ENCODE assay signal across 8 cellular contexts in the genomic region with DNA sequence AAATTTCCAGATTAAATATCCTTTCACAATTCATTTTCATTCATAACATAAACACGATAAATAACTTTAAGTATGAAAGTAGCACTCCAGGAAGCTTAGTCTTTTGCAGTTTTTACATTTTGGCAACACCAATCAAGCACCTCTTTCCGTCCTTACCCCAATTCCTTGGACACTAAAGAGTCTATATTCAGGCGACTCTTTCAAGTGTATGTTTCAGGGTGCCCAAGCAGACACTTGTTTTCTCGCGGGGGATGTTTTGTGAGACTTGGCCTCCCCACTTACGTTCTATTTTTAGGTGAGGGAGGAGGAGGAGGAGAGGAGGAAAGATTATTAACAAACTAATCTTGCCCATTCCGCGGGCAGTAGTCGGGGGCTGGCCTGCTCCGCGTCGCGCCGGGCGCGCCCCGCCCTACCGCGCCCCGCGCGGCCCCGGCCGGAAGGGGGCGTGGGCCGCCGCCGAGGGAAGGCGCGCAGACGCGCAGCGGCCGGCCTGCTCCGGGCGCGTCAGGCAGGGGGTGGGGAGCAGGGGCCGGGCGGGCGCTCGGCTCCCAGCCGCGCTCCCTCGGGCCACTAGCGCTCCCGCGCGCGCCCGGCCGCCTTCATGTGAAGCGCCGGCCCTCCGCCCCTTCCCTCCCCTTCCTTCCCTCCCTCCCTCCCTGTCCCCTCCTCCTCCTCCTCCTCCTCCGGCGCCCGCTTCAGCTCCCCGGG. TPM values are rescaled to one million over a fixed set of nuclear protein-coding genes. Genes with fewer than 3 reads are reported as not detected.
DNase-seq lines count a peak whose midpoint lies in the region; ATAC-seq and TF ChIP-seq lines count a peak whose summit lies in the region.

TSS of gene ITPRID2 (plus strand) at position 473 of the 708 bp plus-strand sequence. CDS start 337 bp downstream, outside the sequence.

- WGBS in heart right ventricle, 2 donors, result 1% methylated on average over 51 to 58 of the region's 58 CpGs

- peak; percentile 77 for DNase-seq in GM04504 (ENCODE audit: low read depth)
- peak; percentile 87 to 89 for DNase-seq in HAP-1 (ENCODE audit: low spot score in 2 of 2)
- DNase-seq in MG63, result peak; percentile 91
- peak; percentile 83 for DNase-seq in SW480 (ENCODE audit: low spot score)
- DNase-seq in adipocyte (ENCODE audit: low read depth), result peak; percentile 97
- DNase-seq in heart right ventricle, result peak; percentile 89 to 90
- peak; percentile 61 to 95 (median 70) for DNase-seq in posterior cingulate gyrus
- peak; percentile 95 for DNase-seq in upper lobe of right lung

- H3K27ac ChIP-seq in heart right ventricle (peak within 1 kb of the TSS; percentile 80 to 99 (median 98)), upper lobe of right lung (peak within 1 kb of the TSS; percentile 97)

- TF ChIP-seq CTCF in heart right ventricle (IDR thresholded peaks at IDR 0.05) (peak in 4 of 9 donors; percentile 7 to 40 (median 38)), upper lobe of right lung (IDR thresholded peaks at IDR 0.05) (no peak)

- H3K4me3 ChIP-seq in HAP-1 (peak within 1 kb of the TSS; percentile 67), MG63 (peak within 1 kb of the TSS; percentile 95), adipocyte (ENCODE audit: low read length) (peak within 1 kb of the TSS; percentile 100), heart right ventricle (peak within 1 kb of the TSS; percentile 51 to 92 (median 88)), upper lobe of right lung (peak within 1 kb of the TSS; percentile 77)

- peak within 1 kb of the TSS; percentile 99 for H3K9ac ChIP-seq in adipocyte (ENCODE audit: low read length)

- H3K9me3 ChIP-seq in HAP-1 (no peaks in the 10 kb centered on the region), MG63 (no peaks in the 10 kb centered on the region), adipocyte (ENCODE audit: control insufficient read depth, low read length) (no peaks in the 10 kb centered on the region), heart right ventricle (no peaks in the 10 kb centered on the region), upper lobe of right lung (no peaks in the 10 kb centered on the region)

- ATAC-seq in heart right ventricle (peak; percentile 93 to 98 (median 96)), upper lobe of right lung (peak; percentile 98)

- H3K27me3 ChIP-seq in HAP-1 (ENCODE audit: low read depth) (no peaks in the 10 kb centered on the region), MG63 (no peaks in the 10 kb centered on the region), adipocyte (replicated peaks; ENCODE audit: control insufficient read depth, insufficient read depth, low read length) (no peaks in the 10 kb centered on the region), heart right ventricle (no peaks in the 10 kb centered on the region), upper lobe of right lung (no peaks in the 10 kb centered on the region)

- in situ Hi-C loops in HAP-1 (cut with MboI; ENCODE audit: low sequenced_read_pairs), result loop anchor here (25.0 kb wide), 1 partner anchor 129 kb away; no protein-coding TSS in a partner anchor

- no peaks in the 10 kb centered on the region for H3K36me3 ChIP-seq in HAP-1 (replicated peaks)
- H3K36me3 ChIP-seq in MG63, result peaks cover 39% of the 10 kb centered on the region
- H3K36me3 ChIP-seq in adipocyte (ENCODE audit: control insufficient read depth, insufficient read depth, low read length, severe bottlenecking), result peaks cover 8% of the 10 kb centered on the region
- peaks cover 0 to 17% (median 0%) of the 10 kb centered on the region in 9 donors for H3K36me3 ChIP-seq in heart right ventricle
- H3K36me3 ChIP-seq in upper lobe of right lung, result peaks cover 3% of the 10 kb centered on the region

- H3K4me1 ChIP-seq in HAP-1, result peaks cover 31% of the 10 kb centered on the region
- peaks cover 29% of the 10 kb centered on the region for H3K4me1 ChIP-seq in adipocyte (ENCODE audit: control insufficient read depth, insufficient read depth, low read length)
- peaks cover 0 to 53% (median 44%) of the 10 kb centered on the region in 9 donors for H3K4me1 ChIP-seq in heart right ventricle
- peaks cover 39% of the 10 kb centered on the region for H3K4me1 ChIP-seq in upper lobe of right lung

- intact Hi-C loops in heart right ventricle (cut with DNase I), result loop anchor here in 5 of 10 donors (5.0 to 10.0 kb wide), 6 partner anchors 117 to 909 kb away; partner anchors contain the start of gene UBE2E3 (in 1 of the 5)
- intact Hi-C loops in posterior cingulate gyrus (cut with DNase I), result loop anchor here (5.0 to 10.0 kb wide), 5 partner anchors 44 to 909 kb away; partner anchors contain the start of gene UBE2E3
- intact Hi-C loops in upper lobe of right lung (cut with DNase I), result no loop called here

RNA-seq across cellular contexts. Expression of gene ITPRID2, which starts in this region (rescaled TPM):
- total RNA-seq in MG63 (2014; rRNA removed; shearing (Covaris generic); ENCODE audit: low replicate concordance), result 47.7 and 58.0 TPM in 2 replicates
- total RNA-seq in heart right ventricle (10 to 100 TPM; 49.5 to 86.6 (median 67.9) TPM), upper lobe of right lung (242 TPM)
- 100 to 1,000 TPM in 1 of 2 donors, 10 to 100 TPM in 1; 30.6 to 119 TPM for polyA plus RNA-seq in heart right ventricle

Comparison
In these comparisons a context has a peak if more than half of its experiments do, and no peak if none do; other contexts are left out.
1. Peak in every context shown above with its lines: DNase-seq, ATAC-seq, H3K4me3 ChIP-seq and H3K27ac ChIP-seq.